Comparison of ENCODE assay signal across 9 cellular contexts in genomic region chr1:226635456-226635941, GRCh38.
DNase-seq lines count a peak whose midpoint lies in the region; ATAC-seq and TF ChIP-seq lines count a peak whose summit lies in the region.
"Had no signal": no experiment of that assay in that cellular context is flagged by ENCODE, and none has a peak within 500 bp of the region (broad histone marks: within the 10 kb centered on the region; RNA-seq: fewer than 3 reads in every experiment).

No MANE protein-coding gene starts in this region.

- H3K4me3 Mint-ChIP-seq in activated CD4-positive, alpha-beta T cell treated with anti-CD3 and anti-CD28 coated beads, Interleukin-2, amount 10 ng/mL, durations not matched to agents 7 days and 5 days = peak overlapping the region; percentile 62
- no peak overlapping the region for H3K4me3 Mint-ChIP-seq in dendritic cell treated with granulocyte-macrophage colony-stimulating factor and Interleukin-4, amounts not matched to agents 40 ng/mL and 50 ng/mL, for 4 days

- RAD21 ChIA-PET in HCT116 (lab: Charles Lee; ENCODE audit: low non-redundant PET in 1 of 2, low total read pairs in 2 of 2, uncharacterized antibody in 2 of 2, unreplicated experiment in 2 of 2) = no interaction called here

- peaks cover 43% of the 10 kb centered on the region for H3K36me3 Mint-ChIP-seq in activated CD4-positive, alpha-beta T cell treated with anti-CD3 and anti-CD28 coated beads, Interleukin-2, amount 10 ng/mL, durations not matched to agents 7 days and 5 days (ENCODE audit: low read depth)
- H3K36me3 Mint-ChIP-seq in dendritic cell treated with granulocyte-macrophage colony-stimulating factor and Interleukin-4, amounts not matched to agents 40 ng/mL and 50 ng/mL, for 4 days (ENCODE audit: low read depth) = peaks cover 68% of the 10 kb centered on the region

- no peaks in the 10 kb centered on the region for H3K9me3 ChIP-seq in HCT116 (ENCODE audit: control insufficient read depth in 1 of 2, insufficient read depth in 1 of 2, low read depth in 1 of 2, low read length in 2 of 2)

- H3K4me2 ChIP-seq in HCT116 (ENCODE audit: low read length) = peak overlapping the region; percentile 32

- 0 out of 2 replicates have a peak, but pooled peaks have one; percentile 16 for TF ChIP-seq RAD21 in HCT116 (IDR thresholded peaks at IDR 0.05; ENCODE audit: low read depth)

- no peak for TF ChIP-seq POLR2A in HCT116 (IDR thresholded peaks at IDR 0.05; ENCODE audit: borderline replicate concordance, extremely low read depth, insufficient read depth, insufficient read length)

- H3K27me3 Mint-ChIP-seq in activated CD4-positive, alpha-beta T cell treated with anti-CD3 and anti-CD28 coated beads, Interleukin-2, amount 10 ng/mL, durations not matched to agents 7 days and 5 days = no peaks in the 10 kb centered on the region
- H3K27me3 Mint-ChIP-seq in dendritic cell treated with granulocyte-macrophage colony-stimulating factor and Interleukin-4, amounts not matched to agents 40 ng/mL and 50 ng/mL, for 4 days = no peaks in the 10 kb centered on the region

- no peaks in the 10 kb centered on the region for H3K9me3 Mint-ChIP-seq in activated CD4-positive, alpha-beta T cell treated with anti-CD3 and anti-CD28 coated beads, Interleukin-2, amount 10 ng/mL, durations not matched to agents 7 days and 5 days
- no peaks in the 10 kb centered on the region for H3K9me3 Mint-ChIP-seq in dendritic cell treated with granulocyte-macrophage colony-stimulating factor and Interleukin-4, amounts not matched to agents 40 ng/mL and 50 ng/mL, for 4 days

- H3K27ac ChIP-seq in HCT116 (ENCODE audit: low read depth, low read length) = no peak overlapping the region

- POLR2A ChIA-PET in HCT116 (lab: Charles Lee) = no interaction called here
- POLR2A ChIA-PET in activated CD4-positive, alpha-beta T cell treated with anti-CD3 and anti-CD28 coated beads, Interleukin-2, amount 10 ng/mL, durations not matched to agents 7 days and 5 days (lab: Charles Lee) = interaction anchor here (0.7 kb wide), 1 partner anchor 27 kb away, joined by 4 read pairs; no protein-coding TSS in a partner anchor

- no peaks in the 10 kb centered on the region for H3K79me2 ChIP-seq in HCT116 (ENCODE audit: insufficient read depth, low read length)

- H3K27me3 ChIP-seq in HCT116 (ENCODE audit: insufficient read depth, low read length) = no peaks in the 10 kb centered on the region

- H3K27ac Mint-ChIP-seq in activated CD4-positive, alpha-beta T cell treated with anti-CD3 and anti-CD28 coated beads, Interleukin-2, amount 10 ng/mL, durations not matched to agents 7 days and 5 days = peak overlapping the region; percentile 91
- peak overlapping the region; percentile 40 for H3K27ac Mint-ChIP-seq in dendritic cell treated with granulocyte-macrophage colony-stimulating factor and Interleukin-4, amounts not matched to agents 40 ng/mL and 50 ng/mL, for 4 days

- peaks cover 7 to 18% of the 10 kb centered on the region in 2 experiments; a peak in 3 of 4 replicates for H3K4me1 ChIP-seq in HCT116 (ENCODE audit: control insufficient read depth in 1 of 2, insufficient read depth in 2 of 2, low read length in 2 of 2)

- no peak overlapping the region for H2AFZ ChIP-seq in HCT116 (ENCODE audit: low read depth, low read length, poor library complexity, severe bottlenecking)

- no peak overlapping the region for H3K9ac ChIP-seq in HCT116 (ENCODE audit: low read length)

- no peaks in the 10 kb centered on the region for H3K9me2 ChIP-seq in HCT116 (ENCODE audit: insufficient read depth)

- no peak for DNase-seq in HCT116 (ENCODE audit: low read depth, low spot score)
- DNase-seq in activated CD4-positive, alpha-beta T cell treated with anti-CD3 and anti-CD28 coated beads, Interleukin-2, amount 10 ng/mL, durations not matched to agents 7 days and 5 days = peak; percentile 63
- DNase-seq in stimulated activated CD4-positive, alpha-beta T cell treated with anti-CD3 and anti-CD28 coated beads, Interleukin-4, amount 100 ng/mL, for 24 hours = peak; percentile 59
- no peak for DNase-seq in OCI-M1 (lab: John Stamatoyannopoulos, UW)
- no peak for DNase-seq in SK-N-DZ (ENCODE audit: low spot score)

- CTCF ChIA-PET in HCT116 (lab: Charles Lee) = interaction anchor here (1.6 to 3.0 kb wide), 3 partner anchors 9 to 193 kb away, joined by 3 to 17 read pairs (median 6); no protein-coding TSS in a partner anchor
- CTCF ChIA-PET in activated CD4-positive, alpha-beta T cell treated with anti-CD3 and anti-CD28 coated beads, Interleukin-2, amount 10 ng/mL, durations not matched to agents 7 days and 5 days (lab: Charles Lee) = interaction anchor here (0.8 to 4.8 kb wide), 10 partner anchors 9 to 192 kb away, joined by 3 to 44 read pairs (median 4); no protein-coding TSS in a partner anchor

- H4K20me1 ChIP-seq in HCT116 (ENCODE audit: insufficient read depth) = no peaks in the 10 kb centered on the region

- no peaks in the 10 kb centered on the region for H3K36me3 ChIP-seq in HCT116 (ENCODE audit: control insufficient read depth in 1 of 2, insufficient read depth in 2 of 2, low read length in 2 of 2)

- BruUV-seq in HCT116 (replicated peaks; lab: Mats Ljungman, UMichigan) = no TSS peak

- intact Hi-C loops in HCT116 (cut with micrococcal nuclease) = loop anchor here (2.0 to 10.0 kb wide), 2 partner anchors 299 to 801 kb away; no protein-coding TSS in a partner anchor
- intact Hi-C loops in dendritic cell treated with granulocyte-macrophage colony-stimulating factor and Interleukin-4, amounts not matched to agents 40 ng/mL and 50 ng/mL, for 4 days (cut with micrococcal nuclease) = loop anchor here (2.0 to 10.0 kb wide), 2 partner anchors 193 to 309 kb away; partner anchors contain the start of gene COQ8A

- H3K4me3 ChIP-seq in HCT116 (replicated peaks in 1 of 2; ENCODE audit: low read depth in 1 of 2, low read length in 2 of 2) = no peak overlapping the region

- no peak for TF ChIP-seq CTCF in HCT116 (IDR thresholded peaks at IDR 0.05 in 2 of 3, conservative IDR thresholded peaks at IDR 0.05 in 1 of 3; ENCODE audit: borderline replicate concordance in 1 of 3, insufficient read depth in 1 of 3, low read depth in 2 of 3, low read length in 2 of 3)

- ATAC-seq in HCT116 (peak; percentile 30; the same call in 1 of the 2 replicates), HG03565 (IDR thresholded peaks at IDR 0.05; ENCODE audit: unreplicated experiment) (no peak), GM19452 (IDR thresholded peaks at IDR 0.05; ENCODE audit: unreplicated experiment) (no peak)
- ATAC-seq: HepG2 had no signal

- H3K4me1 Mint-ChIP-seq in activated CD4-positive, alpha-beta T cell treated with anti-CD3 and anti-CD28 coated beads, Interleukin-2, amount 10 ng/mL, durations not matched to agents 7 days and 5 days = peaks cover 43% of the 10 kb centered on the region
- peaks cover 68% of the 10 kb centered on the region for H3K4me1 Mint-ChIP-seq in dendritic cell treated with granulocyte-macrophage colony-stimulating factor and Interleukin-4, amounts not matched to agents 40 ng/mL and 50 ng/mL, for 4 days (ENCODE audit: low read depth)

TF ChIP-seq in HCT116, 20 proteins besides CTCF, POLR2A, EP300 and RAD21:
- TF ChIP-seq CBX3 (IDR thresholded peaks at IDR 0.05; ENCODE audit: low read depth) (no peak), ZNF274 (IDR thresholded peaks at IDR 0.05; ENCODE audit: low read depth, low read length) (no peak), YY1 (IDR thresholded peaks at IDR 0.05; ENCODE audit: extremely low read depth, insufficient replicate concordance, low read depth, low read length) (no peak)
TF ChIP-seq in HCT116: peak in this region for 0.

Comparison
In these comparisons a context has a peak if more than half of its experiments do, and no peak if none do; other contexts are left out.
1. DNase-seq: peak in activated CD4-positive, alpha-beta T cell treated with anti-CD3 and anti-CD28 coated beads, Interleukin-2, amount 10 ng/mL, durations not matched to agents 7 days and 5 days (single experiment) and stimulated activated CD4-positive, alpha-beta T cell treated with anti-CD3 and anti-CD28 coated beads, Interleukin-4, amount 100 ng/mL, for 24 hours (single experiment); none in HCT116 (single experiment), OCI-M1 (single experiment) and SK-N-DZ (single experiment).